ENCODE assay signal across 13 cellular contexts in genomic region chr2:68436270-68436669, GRCh38. TPM values are rescaled to one million over a fixed set of nuclear protein-coding genes. Genes with fewer than 3 reads are reported as not detected.
A peak's percentile ranks its signal among the peaks of the same experiment; 100 is the strongest.
DNase-seq lines count a peak whose midpoint lies in the region; ATAC-seq and TF ChIP-seq lines count a peak whose summit lies in the region.
"Had no signal": no experiment of that assay in that cellular context is flagged by ENCODE, and none has a peak within 500 bp of the region (broad histone marks: within the 10 kb centered on the region; RNA-seq: fewer than 3 reads in every experiment).

No MANE protein-coding gene starts in this region.

- peak; percentile 29 for DNase-seq in OCI-M1 (lab: John Stamatoyannopoulos, UW)
- DNase-seq in dedifferentiated amniotic fluid mesenchymal stem cell (ENCODE audit: extremely low spot score), result peak; percentile 20
- no peak for DNase-seq in mesothelial cell of epicardium (ENCODE audit: low spot score in 2 of 2, unreplicated experiment in 2 of 2)
- no peak for DNase-seq in NCI-H748 (lab: John Stamatoyannopoulos, UW; ENCODE audit: unreplicated experiment)
- no peak for DNase-seq in ovary
- no peak for DNase-seq in OCI-M2 (lab: John Stamatoyannopoulos, UW; ENCODE audit: unreplicated experiment)
- DNase-seq: CD4-positive, alpha-beta memory T cell; NCI-H1048; NCI-H524 treated with DMSO at 0.1 percent for 48 hours; SIG-M5 had no signal

- H3K27me3 Mint-ChIP-seq in mesothelial cell of epicardium (ENCODE audit: low read depth), result peaks cover 5% of the 10 kb centered on the region

- 93% methylated on average over 4 of the region's 4 CpGs for WGBS in thymus
- 7 to 11% (median 10%) methylated on average over 4 of the region's 4 CpGs for WGBS in ovary, 3 donors

- H3K4me3 ChIP-seq in thymus (ENCODE audit: low read length) (no peak overlapping the region), ovary (no peak overlapping the region)

- H3K36me3 ChIP-seq in thymus (ENCODE audit: control insufficient read depth, insufficient read depth) (no peaks in the 10 kb centered on the region), ovary (no peaks in the 10 kb centered on the region)
- H3K36me3 ChIP-seq: neutrophil had no signal

- ATAC-seq in GM21526 (IDR thresholded peaks at IDR 0.05; ENCODE audit: low FRiP score, unreplicated experiment), result no peak

- peak overlapping the region; percentile 53 for H3K27ac ChIP-seq in thymus (ENCODE audit: low read depth)
- peak overlapping the region in 1 of 2 donors; percentile 81 for H3K27ac ChIP-seq in ovary
- H3K27ac ChIP-seq: neutrophil had no signal

- no peak for TF ChIP-seq POLR2A in ovary (IDR thresholded peaks at IDR 0.05)

- TF ChIP-seq EP300 in ovary (IDR thresholded peaks at IDR 0.05), result no peak

- intact Hi-C loops in ovary (cut with DNase I), result loop anchor here in 2 of 4 donors (10.0 kb wide), 2 partner anchors 71 to 311 kb away; partner anchors contain the start of gene PLEK (in 1 of the 2)

- H3K4me1 Mint-ChIP-seq in mesothelial cell of epicardium, result peaks cover 15% of the 10 kb centered on the region

- H3K4me3 Mint-ChIP-seq in mesothelial cell of epicardium, result no peak overlapping the region
- H3K4me3 Mint-ChIP-seq: CD4-positive, alpha-beta memory T cell had no signal

- H3K27me3 ChIP-seq in thymus (ENCODE audit: control insufficient read depth, insufficient read depth) (no peaks in the 10 kb centered on the region), ovary (no peaks in the 10 kb centered on the region)
- H3K27me3 ChIP-seq: neutrophil had no signal

- peak overlapping the region; percentile 40 for H3K27ac Mint-ChIP-seq in mesothelial cell of epicardium
- H3K27ac Mint-ChIP-seq: CD4-positive, alpha-beta memory T cell had no signal

- H3K9me3 Mint-ChIP-seq in mesothelial cell of epicardium, result no peaks in the 10 kb centered on the region
- H3K9me3 Mint-ChIP-seq: CD4-positive, alpha-beta memory T cell had no signal

- no peaks in the 10 kb centered on the region for H3K36me3 Mint-ChIP-seq in mesothelial cell of epicardium
- H3K36me3 Mint-ChIP-seq: CD4-positive, alpha-beta memory T cell had no signal

- H3K4me1 ChIP-seq in thymus (ENCODE audit: control insufficient read depth, insufficient read depth, low read length), result no peaks in the 10 kb centered on the region
- peaks cover 4% of the 10 kb centered on the region for H3K4me1 ChIP-seq in ovary (ENCODE audit: insufficient read depth)

- TF ChIP-seq CTCF in mesothelial cell of epicardium (IDR thresholded peaks at IDR 0.05; ENCODE audit: unreplicated experiment), result no peak
- no peak for TF ChIP-seq CTCF in ovary (IDR thresholded peaks at IDR 0.05)

- H3K9me3 ChIP-seq in thymus (ENCODE audit: control insufficient read depth) (no peaks in the 10 kb centered on the region), ovary (no peaks in the 10 kb centered on the region)
- H3K9me3 ChIP-seq: neutrophil had no signal

RNA-seq across cellular contexts. Expression of gene FBXO48, which starts 30.8 kb away (rescaled TPM):
- total RNA-seq in mesothelial cell of epicardium, result 0.72 to 0.77 TPM (median 0.75 TPM) in 3 replicates
- 1.4 TPM for polyA plus RNA-seq in thymus
- 1 to 10 TPM in 5 of 7 donors, under 1 TPM in 2; 0.57 to 1.6 (median 1.1) TPM for total RNA-seq in ovary
- polyA plus RNA-seq in ovary, result 1 to 10 TPM in 1 of 2 donors, under 1 TPM in 1; 0.91 to 1.9 TPM

RNA-seq across cellular contexts. Expression of gene APLF, which starts 31.1 kb away (rescaled TPM):
- total RNA-seq in mesothelial cell of epicardium, result 6.5 to 6.7 TPM (median 6.7 TPM) in 3 replicates
- polyA plus RNA-seq in thymus, result 2.4 TPM
- total RNA-seq in ovary, result 10 to 100 TPM in 4 of 7 donors, 1 to 10 TPM in 3; 8.2 to 14.1 (median 11.6) TPM
- 1 to 10 TPM; 1.0 to 2.2 TPM for polyA plus RNA-seq in ovary

Comparison
In these comparisons a context has a peak if more than half of its experiments do, and no peak if none do; other contexts are left out.
1. DNase-seq: peak in OCI-M1 (single experiment) and dedifferentiated amniotic fluid mesenchymal stem cell (single experiment); none in mesothelial cell of epicardium (0 of 2), NCI-H748 (single experiment), ovary (0 of 5) and OCI-M2 (single experiment).